13 cellular contexts compared by ENCODE assay signal in genomic region chr9:19976226-19976625, GRCh38.
A peak's percentile ranks its signal among the peaks of the same experiment; 100 is the strongest.
DNase-seq lines count a peak whose midpoint lies in the region; ATAC-seq, FAIRE-seq and TF ChIP-seq lines count a peak whose summit lies in the region.
"Had no signal": no experiment of that assay in that cellular context is flagged by ENCODE, and none has a peak within 500 bp of the region (broad histone marks: within the 10 kb centered on the region; RNA-seq: fewer than 3 reads in every experiment).

No MANE protein-coding gene starts in this region.

- DNase-seq in Daoy (ENCODE audit: low read depth) (peak; percentile 4), NCI-H1105 treated with DMSO at 0.1 percent for 48 hours (lab: John Stamatoyannopoulos, UW) (no peak), pancreas (no peak)
- DNase-seq in activated CD8-positive, alpha-beta T cell treated with anti-CD3 and anti-CD28 coated beads for 36 hours, result peak; percentile 46
- peak in 8 of 9 donors; percentile 20 to 58 (median 39) for DNase-seq in naive thymus-derived CD4-positive, alpha-beta T cell
- DNase-seq: activated gamma-delta T cell, Calu3, NCI-H1417, Right ventricle myocardium superior had no signal

- no peaks in the 10 kb centered on the region for H3K27me3 ChIP-seq in naive thymus-derived CD4-positive, alpha-beta T cell (ENCODE audit: control insufficient read depth in 2 of 2, insufficient read depth in 2 of 2, low read length in 2 of 2)
- H3K27me3 ChIP-seq in pancreas, result no peaks in the 10 kb centered on the region
- H3K27me3 ChIP-seq: right atrium auricular region had no signal

- H3K4me1 Mint-ChIP-seq in activated CD8-positive, alpha-beta T cell treated with anti-CD3 and anti-CD28 coated beads for 36 hours (ENCODE audit: low read depth), result peaks cover 20% of the 10 kb centered on the region
- peaks cover 7 to 30% (median 29%) of the 10 kb centered on the region in 7 donors for H3K4me1 Mint-ChIP-seq in naive thymus-derived CD4-positive, alpha-beta T cell

- intact Hi-C loops in activated CD8-positive, alpha-beta T cell treated with anti-CD3 and anti-CD28 coated beads for 36 hours (cut with micrococcal nuclease), result no loop called here
- intact Hi-C loops in naive thymus-derived CD4-positive, alpha-beta T cell (cut with micrococcal nuclease), result loop anchor here (1.0 to 5.0 kb wide), 5 partner anchors 23 to 646 kb away; partner anchors contain the start of gene MLLT3 (in 1 of the 2)
- intact Hi-C loops in pancreas (cut with DNase I), result no loop called here

- TF ChIP-seq CTCF in activated CD8-positive, alpha-beta T cell treated with anti-CD3 and anti-CD28 coated beads for 36 hours (IDR thresholded peaks at IDR 0.05), result no peak
- TF ChIP-seq CTCF in pancreas (IDR thresholded peaks at IDR 0.05), result no peak

- CTCF ChIA-PET in activated CD8-positive, alpha-beta T cell treated with anti-CD3 and anti-CD28 coated beads for 36 hours (lab: Charles Lee), result no interaction called here
- CTCF ChIA-PET in naive thymus-derived CD4-positive, alpha-beta T cell (lab: Charles Lee), result no interaction called here

- peak overlapping the region; percentile 7 for H3K4me3 Mint-ChIP-seq in activated CD8-positive, alpha-beta T cell treated with anti-CD3 and anti-CD28 coated beads for 36 hours
- peak overlapping the region in 7 of 10 donors; percentile 1 to 69 (median 42) for H3K4me3 Mint-ChIP-seq in naive thymus-derived CD4-positive, alpha-beta T cell

- H3K9me3 Mint-ChIP-seq in activated CD8-positive, alpha-beta T cell treated with anti-CD3 and anti-CD28 coated beads for 36 hours, result peaks cover 3% of the 10 kb centered on the region
- H3K9me3 Mint-ChIP-seq in naive thymus-derived CD4-positive, alpha-beta T cell, result peaks cover 0 to 14% (median 0%) of the 10 kb centered on the region in 11 donors

- peak overlapping the region; percentile 85 for H3K27ac Mint-ChIP-seq in activated CD8-positive, alpha-beta T cell treated with anti-CD3 and anti-CD28 coated beads for 36 hours
- H3K27ac Mint-ChIP-seq in naive thymus-derived CD4-positive, alpha-beta T cell, result peak overlapping the region; percentile 5 to 89 (median 79)

- POLR2A ChIA-PET in activated CD8-positive, alpha-beta T cell treated with anti-CD3 and anti-CD28 coated beads for 36 hours (lab: Charles Lee), result no interaction called here
- POLR2A ChIA-PET in naive thymus-derived CD4-positive, alpha-beta T cell (lab: Charles Lee), result interaction anchor here (0.6 kb wide), 1 partner anchor 363 kb away, joined by 4 read pairs; no protein-coding TSS in a partner anchor

- H3K4me3 ChIP-seq in naive thymus-derived CD4-positive, alpha-beta T cell (ENCODE audit: low read length), result no peak overlapping the region
- H3K4me3 ChIP-seq in pancreas, result no peak overlapping the region
- H3K4me3 ChIP-seq: right atrium auricular region had no signal

- FAIRE-seq in pancreas (lab: Jason Lieb, UNC), result no peak

- ATAC-seq in HG03095 (IDR thresholded peaks at IDR 0.05; ENCODE audit: unreplicated experiment) (peak; percentile 69), GM19397 (IDR thresholded peaks at IDR 0.05; ENCODE audit: unreplicated experiment) (no peak), pancreas (no peak), HG03354 (IDR thresholded peaks at IDR 0.05; ENCODE audit: poor library complexity, severe bottlenecking, unreplicated experiment) (no peak)
- ATAC-seq in activated CD8-positive, alpha-beta T cell treated with anti-CD3 and anti-CD28 coated beads for 36 hours, result peak; percentile 96
- ATAC-seq in naive thymus-derived CD4-positive, alpha-beta T cell, result peak; percentile 63

- no peaks in the 10 kb centered on the region for H3K36me3 Mint-ChIP-seq in activated CD8-positive, alpha-beta T cell treated with anti-CD3 and anti-CD28 coated beads for 36 hours (ENCODE audit: low read depth)
- peaks cover 0 to 24% (median 3%) of the 10 kb centered on the region in 5 donors for H3K36me3 Mint-ChIP-seq in naive thymus-derived CD4-positive, alpha-beta T cell

- peaks cover 2% of the 10 kb centered on the region for H3K27me3 Mint-ChIP-seq in activated CD8-positive, alpha-beta T cell treated with anti-CD3 and anti-CD28 coated beads for 36 hours
- H3K27me3 Mint-ChIP-seq in naive thymus-derived CD4-positive, alpha-beta T cell, result no peaks in the 10 kb centered on the region

- H3K27ac ChIP-seq in naive thymus-derived CD4-positive, alpha-beta T cell (ENCODE audit: low read depth, low read length), result no peak overlapping the region
- no peak overlapping the region for H3K27ac ChIP-seq in pancreas
- H3K27ac ChIP-seq: right atrium auricular region had no signal

- H3K4me1 ChIP-seq in naive thymus-derived CD4-positive, alpha-beta T cell (ENCODE audit: control insufficient read depth in 2 of 2, insufficient read depth in 2 of 2, low read length in 2 of 2), result peaks cover 0 to 14% of the 10 kb centered on the region in 2 donors
- H3K4me1 ChIP-seq in pancreas, result no peaks in the 10 kb centered on the region
- H3K4me1 ChIP-seq: right atrium auricular region had no signal

- no peaks in the 10 kb centered on the region for H3K9me3 ChIP-seq in naive thymus-derived CD4-positive, alpha-beta T cell (ENCODE audit: control insufficient read depth in 2 of 3, low read length in 3 of 3)
- no peaks in the 10 kb centered on the region for H3K9me3 ChIP-seq in pancreas
- H3K9me3 ChIP-seq: right atrium auricular region had no signal

- no peaks in the 10 kb centered on the region for H3K36me3 ChIP-seq in naive thymus-derived CD4-positive, alpha-beta T cell (ENCODE audit: control insufficient read depth in 2 of 3, insufficient read depth in 3 of 3, low read length in 3 of 3)
- H3K36me3 ChIP-seq in pancreas, result no peaks in the 10 kb centered on the region
- H3K36me3 ChIP-seq: right atrium auricular region had no signal

Comparison
In these comparisons a context has a peak if more than half of its experiments do, and no peak if none do; other contexts are left out.
1. DNase-seq: peak in Daoy (single experiment), activated CD8-positive, alpha-beta T cell treated with anti-CD3 and anti-CD28 coated beads for 36 hours (single experiment) and naive thymus-derived CD4-positive, alpha-beta T cell (8 of 9); none in NCI-H1105 treated with DMSO at 0.1 percent for 48 hours (single experiment) and pancreas (0 of 6).
2. ATAC-seq: peak in HG03095 (single experiment), activated CD8-positive, alpha-beta T cell treated with anti-CD3 and anti-CD28 coated beads for 36 hours (single experiment) and naive thymus-derived CD4-positive, alpha-beta T cell (single experiment); none in GM19397 (single experiment), pancreas (0 of 4) and HG03354 (single experiment).
3. intact Hi-C loops: an anchor here in naive thymus-derived CD4-positive, alpha-beta T cell (1.0 to 5.0 kb wide); none called in activated CD8-positive, alpha-beta T cell treated with anti-CD3 and anti-CD28 coated beads for 36 hours and pancreas.